8 cellular contexts compared by ENCODE assay signal in genomic region chr3:66500575-66501482, GRCh38. TPM values are rescaled to one million over a fixed set of nuclear protein-coding genes. Genes with fewer than 3 reads are reported as not detected.
DNase-seq lines count a peak whose midpoint lies in the region; ATAC-seq and TF ChIP-seq lines count a peak whose summit lies in the region.

TSS of gene LRIG1 (minus strand) at chr3:66501022. CDS start at chr3:66500407, 615 bp downstream.

- H3K36me3 ChIP-seq in Peyer's patch (no peaks in the 10 kb centered on the region), esophagus squamous epithelium (no peaks in the 10 kb centered on the region)

- TF ChIP-seq POLR2A in Peyer's patch (IDR thresholded peaks at IDR 0.05), result peak; percentile 74
- TF ChIP-seq POLR2A in esophagus squamous epithelium (IDR thresholded peaks at IDR 0.05), result peak in 2 of 4 donors; percentile 84 to 87

- WGBS in esophagus squamous epithelium, 2 donors, result 0% methylated on average over 1 to 2 of the region's 109 CpGs

- H3K27me3 ChIP-seq in Peyer's patch (no peaks in the 10 kb centered on the region), esophagus squamous epithelium (no peaks in the 10 kb centered on the region)

- H3K9me3 Mint-ChIP-seq in activated T-cell treated with anti-CD3 and anti-CD28 coated beads, Interleukin-2, amount 50 U/mL, for 72 hours, result no peaks in the 10 kb centered on the region

- peak; percentile 97 for ATAC-seq in GM21619 (IDR thresholded peaks at IDR 0.05; ENCODE audit: unreplicated experiment)
- peak; percentile 94 to 96 for ATAC-seq in activated T-cell treated with anti-CD3 and anti-CD28 coated beads, Interleukin-2, amount 50 U/mL, for 72 hours (replicated peaks in 1 of 2)

- H3K4me1 Mint-ChIP-seq in activated T-cell treated with anti-CD3 and anti-CD28 coated beads, Interleukin-2, amount 50 U/mL, for 72 hours (ENCODE audit: low read depth), result peaks cover 69% of the 10 kb centered on the region

- peaks cover 5 to 6% of the 10 kb centered on the region in 2 donors for H3K36me3 Mint-ChIP-seq in activated T-cell treated with anti-CD3 and anti-CD28 coated beads, Interleukin-2, amount 50 U/mL, for 72 hours (ENCODE audit: insufficient read depth in 2 of 2)

- TF ChIP-seq CTCF in Peyer's patch (IDR thresholded peaks at IDR 0.05) (peak in 5 of 6 experiments; percentile 12 to 58 (median 48)), esophagus squamous epithelium (IDR thresholded peaks at IDR 0.05) (peak in 4 of 6 experiments; percentile 6 to 43 (median 34))

- H3K9me3 ChIP-seq in Peyer's patch (no peaks in the 10 kb centered on the region), esophagus squamous epithelium (no peaks in the 10 kb centered on the region)

- no peak for TF ChIP-seq EP300 in Ishikawa (IDR thresholded peaks at IDR 0.05; ENCODE audit: borderline replicate concordance)

- H3K27ac ChIP-seq in Peyer's patch, result peak within 1 kb of the TSS; percentile 82 to 95 (median 86)
- peak within 1 kb of the TSS; percentile 86 to 96 (median 90) for H3K27ac ChIP-seq in esophagus squamous epithelium

- H3K27me3 Mint-ChIP-seq in activated T-cell treated with anti-CD3 and anti-CD28 coated beads, Interleukin-2, amount 50 U/mL, for 72 hours (ENCODE audit: low read depth), result peaks cover 40% of the 10 kb centered on the region

- intact Hi-C loops in esophagus squamous epithelium (cut with DNase I), result no loop called here

- peak; percentile 88 for DNase-seq in DMS153 (lab: John Stamatoyannopoulos, UW)
- peak; percentile 97 to 100 (median 100) for DNase-seq in Peyer's patch
- peak; percentile 98 to 99 for DNase-seq in activated T-cell treated with anti-CD3 and anti-CD28 coated beads, Interleukin-2, amount 50 U/mL, for 72 hours
- peak; percentile 86 for DNase-seq in esophagus squamous epithelium (lab: John Stamatoyannopoulos, UW)
- peak; percentile 97 for DNase-seq in myocyte (ENCODE audit: low read depth)
- peak; percentile 96 to 99 for DNase-seq in stimulated activated CD8-positive, alpha-beta memory T cell treated with anti-CD3 and anti-CD28 coated beads, Interleukin-7, amount 100 ng/mL, for 4 hours (ENCODE audit: low read depth in 2 of 2)

- H3K27ac Mint-ChIP-seq in activated T-cell treated with anti-CD3 and anti-CD28 coated beads, Interleukin-2, amount 50 U/mL, for 72 hours, result peak within 1 kb of the TSS; percentile 80

- H3K4me3 ChIP-seq in Peyer's patch, result peak within 1 kb of the TSS; percentile 63 to 91 (median 84)
- peak within 1 kb of the TSS; percentile 71 to 99 (median 86) for H3K4me3 ChIP-seq in esophagus squamous epithelium

- peak within 1 kb of the TSS; percentile 95 to 98 for H3K4me3 Mint-ChIP-seq in activated T-cell treated with anti-CD3 and anti-CD28 coated beads, Interleukin-2, amount 50 U/mL, for 72 hours

- H3K4me1 ChIP-seq in Peyer's patch (peaks cover 0 to 8% (median 5%) of the 10 kb centered on the region in 4 donors), esophagus squamous epithelium (peaks cover 0 to 49% (median 22%) of the 10 kb centered on the region in 3 donors)

- no peak for TF ChIP-seq RAD21 in Ishikawa (IDR thresholded peaks at IDR 0.05; ENCODE audit: low read depth)

TF ChIP-seq in Ishikawa, 13 proteins besides CTCF, POLR2A, EP300 and RAD21:
- peak; percentile 79 for TF ChIP-seq MAX (IDR thresholded peaks at IDR 0.05)
- peak; percentile 55; the same call in 1 of the 2 replicates for TF ChIP-seq TAF1 (IDR thresholded peaks at IDR 0.05; ENCODE audit: low read depth)
- no peak for TF ChIP-seq ZBTB7A (IDR thresholded peaks at IDR 0.05; ENCODE audit: low read depth)

RNA-seq across cellular contexts. Expression of gene LRIG1, which starts in this region (rescaled TPM):
- total RNA-seq in Peyer's patch (10 to 100 TPM; 28.5 to 65.2 (median 59.2) TPM), esophagus squamous epithelium (10 to 100 TPM in 3 of 4 donors, 1 to 10 TPM in 1; 7.5 to 30.5 (median 15.1) TPM), myocyte (3.0 and 3.4 TPM in 2 replicates)
- 10 to 100 TPM; 21.6 to 44.8 TPM for total RNA-seq in activated T-cell treated with anti-CD3 and anti-CD28 coated beads, Interleukin-2, amount 50 U/mL, for 72 hours
- polyA plus RNA-seq in myocyte (2012), result 3.3 TPM

Comparison
In these comparisons a context has a peak if more than half of its experiments do, and no peak if none do; other contexts are left out.
1. Peak in every context shown above with its lines: DNase-seq, ATAC-seq, H3K4me3 ChIP-seq and H3K27ac ChIP-seq.